8 cellular contexts compared by ENCODE assay signal in genomic region chr15:83092309-83092976, GRCh38. TPM values are rescaled to one million over a fixed set of nuclear protein-coding genes. Genes with fewer than 3 reads are reported as not detected.
DNase-seq lines count a peak whose midpoint lies in the region; ATAC-seq and TF ChIP-seq lines count a peak whose summit lies in the region.

No MANE protein-coding gene starts in this region.

- peak overlapping the region in 3 of 4 donors; percentile 34 to 75 (median 46) for H3K27ac ChIP-seq in esophagus squamous epithelium
- peak overlapping the region; percentile 56 for H3K27ac ChIP-seq in skeletal muscle tissue (ENCODE audit: low read depth, low read length)
- peak overlapping the region in 1 of 4 donors; percentile 20 for H3K27ac ChIP-seq in esophagus muscularis mucosa (replicated peaks in 1 of 4)

- TF ChIP-seq EP300 in esophagus muscularis mucosa (IDR thresholded peaks at IDR 0.05): no peak

- peaks cover 0 to 8% (median 0%) of the 10 kb centered on the region in 4 donors for H3K27me3 ChIP-seq in esophagus squamous epithelium
- H3K27me3 ChIP-seq in skeletal muscle tissue (ENCODE audit: control insufficient read depth in 3 of 3, insufficient read depth in 3 of 3, low read length in 3 of 3): no peaks in the 10 kb centered on the region
- H3K27me3 ChIP-seq in esophagus muscularis mucosa: no peaks in the 10 kb centered on the region

- H3K4me3 ChIP-seq in NB4 (ENCODE audit: low read depth, low read length) (no peak overlapping the region), esophagus squamous epithelium (no peak overlapping the region), skeletal muscle tissue (ENCODE audit: low read length in 3 of 3) (no peak overlapping the region), esophagus muscularis mucosa (no peak overlapping the region)

- H3K36me3 ChIP-seq in esophagus squamous epithelium (no peaks in the 10 kb centered on the region), skeletal muscle tissue (ENCODE audit: control insufficient read depth in 3 of 3, insufficient read depth in 3 of 3, low read length in 3 of 3) (no peaks in the 10 kb centered on the region), esophagus muscularis mucosa (no peaks in the 10 kb centered on the region)

- peak; percentile 49 for DNase-seq in DMS53 treated with DMSO at 0.1 percent for 48 hours (lab: John Stamatoyannopoulos, UW; ENCODE audit: unreplicated experiment)
- peak; percentile 61 for DNase-seq in NB4 (ENCODE audit: low read depth)
- DNase-seq in esophagus squamous epithelium (lab: John Stamatoyannopoulos, UW): peak; percentile 25
- no peak for DNase-seq in iPS-NIHi7 (ENCODE audit: extremely low spot score)
- DNase-seq in NCI-H345 (lab: John Stamatoyannopoulos, UW): no peak
- DNase-seq in esophagus muscularis mucosa (ENCODE audit: extremely low spot score): no peak

- peak; percentile 88 for ATAC-seq in GM21423 (IDR thresholded peaks at IDR 0.05; ENCODE audit: unreplicated experiment)

- H3K9me3 ChIP-seq in esophagus squamous epithelium (no peaks in the 10 kb centered on the region), skeletal muscle tissue (ENCODE audit: control insufficient read depth in 3 of 3, low read length in 3 of 3) (no peaks in the 10 kb centered on the region), esophagus muscularis mucosa (no peaks in the 10 kb centered on the region)

- WGBS in esophagus squamous epithelium, 2 donors: 55 to 60% methylated on average over 3 to 4 of the region's 4 CpGs
- 57% methylated on average over 4 of the region's 4 CpGs for WGBS in esophagus muscularis mucosa

- TF ChIP-seq POLR2A in NB4 (IDR thresholded peaks at IDR 0.05; ENCODE audit: extremely low read depth, insufficient read length) (no peak), esophagus squamous epithelium (IDR thresholded peaks at IDR 0.05) (peak in 2 of 4 donors; percentile 36 to 44), esophagus muscularis mucosa (IDR thresholded peaks at IDR 0.05; ENCODE audit: low read depth) (no peak)

- intact Hi-C loops in esophagus squamous epithelium (cut with DNase I): no loop called here
- intact Hi-C loops in esophagus muscularis mucosa (cut with DNase I): no loop called here

- H3K9ac ChIP-seq in skeletal muscle tissue (ENCODE audit: low read depth in 1 of 3, low read length in 3 of 3): no peak overlapping the region

- H3K4me1 ChIP-seq in esophagus squamous epithelium (no peaks in the 10 kb centered on the region), skeletal muscle tissue (ENCODE audit: control insufficient read depth in 3 of 3, insufficient read depth in 3 of 3, low read length in 3 of 3) (peaks cover 5 to 22% (median 17%) of the 10 kb centered on the region in 3 donors), esophagus muscularis mucosa (no peaks in the 10 kb centered on the region)

- TF ChIP-seq CTCF in NB4 (IDR thresholded peaks at IDR 0.05; ENCODE audit: low read depth, low read length) (no peak), esophagus squamous epithelium (IDR thresholded peaks at IDR 0.05) (no peak), esophagus muscularis mucosa (IDR thresholded peaks at IDR 0.05) (no peak)

RNA-seq across cellular contexts. Expression of gene TM6SF1, which starts 15.0 kb away (rescaled TPM):
- total RNA-seq in esophagus squamous epithelium: 1 to 10 TPM in 3 of 4 donors, under 1 TPM in 1; 0.45 to 4.3 (median 2.5) TPM
- total RNA-seq in skeletal muscle tissue: 28.7 TPM
- total RNA-seq in esophagus muscularis mucosa: 1 to 10 TPM; 5.8 to 7.8 (median 6.6) TPM

RNA-seq across cellular contexts. Expression of gene BTBD1, which starts 25.4 kb away (rescaled TPM):
- total RNA-seq in esophagus squamous epithelium (10 to 100 TPM; 37.3 to 60.8 (median 55.9) TPM), skeletal muscle tissue (99.7 TPM), esophagus muscularis mucosa (10 to 100 TPM; 53.2 to 69.6 (median 64.2) TPM)

Comparison
In these comparisons a context has a peak if more than half of its experiments do, and no peak if none do; other contexts are left out.
1. DNase-seq: peak in DMS53 treated with DMSO at 0.1 percent for 48 hours (single experiment), NB4 (single experiment) and esophagus squamous epithelium (single experiment); none in iPS-NIHi7 (single experiment), NCI-H345 (single experiment) and esophagus muscularis mucosa (single experiment).